In genomic region chr10:72274730-72275350, GRCh38 we compare ENCODE assay signal across 8 cellular contexts. TPM values are rescaled to one million over a fixed set of nuclear protein-coding genes. Genes with fewer than 3 reads are reported as not detected.
DNase-seq lines count a peak whose midpoint lies in the region; ATAC-seq and TF ChIP-seq lines count a peak whose summit lies in the region.

No MANE protein-coding gene starts in this region.

- no peaks in the 10 kb centered on the region for H3K27me3 ChIP-seq in HUES48 (ENCODE audit: control insufficient read depth, insufficient read depth, low read length)

- peaks cover 39% of the 10 kb centered on the region for H3K36me3 Mint-ChIP-seq in MCF 10A (ENCODE audit: insufficient read depth, unreplicated experiment)
- peaks cover 20 to 28% (median 24%) of the 10 kb centered on the region in 3 donors for H3K36me3 Mint-ChIP-seq in immature natural killer cell

- no peak for ATAC-seq in GM21576 (IDR thresholded peaks at IDR 0.05; ENCODE audit: unreplicated experiment)

- H3K9me3 Mint-ChIP-seq in MCF 10A (ENCODE audit: unreplicated experiment) (no peaks in the 10 kb centered on the region), immature natural killer cell (no peaks in the 10 kb centered on the region)

- peaks cover 27% of the 10 kb centered on the region for H3K4me1 ChIP-seq in HUES48 (ENCODE audit: control insufficient read depth, insufficient read depth, low read length)

- H3K27me3 Mint-ChIP-seq in MCF 10A (ENCODE audit: insufficient read depth, unreplicated experiment) (no peaks in the 10 kb centered on the region), immature natural killer cell (ENCODE audit: low read depth in 3 of 3) (peaks cover 8 to 34% (median 24%) of the 10 kb centered on the region in 3 donors)

- H3K4me3 Mint-ChIP-seq in MCF 10A (ENCODE audit: unreplicated experiment), result peak overlapping the region; percentile 81
- H3K4me3 Mint-ChIP-seq in immature natural killer cell, result peak overlapping the region; percentile 97 to 100 (median 99)

- intact Hi-C loops in MCF 10A (cut with micrococcal nuclease), result no loop called here

- no TSS peak for BruUV-seq in MCF 10A (replicated peaks; lab: Mats Ljungman, UMichigan)

- peak overlapping the region; percentile 72 for H3K9ac ChIP-seq in HUES48 (ENCODE audit: low read depth, low read length)

- TF ChIP-seq CTCF in MCF 10A (IDR thresholded peaks at IDR 0.05; ENCODE audit: unreplicated experiment), result peak; percentile 66

- H3K27ac Mint-ChIP-seq in MCF 10A (ENCODE audit: low read depth, unreplicated experiment), result peak overlapping the region; percentile 75
- H3K27ac Mint-ChIP-seq in immature natural killer cell, result peak overlapping the region; percentile 92 to 99 (median 94)

- no peaks in the 10 kb centered on the region for H3K9me3 ChIP-seq in HUES48 (ENCODE audit: control insufficient read depth, insufficient read depth, low read length)

- H3K4me1 Mint-ChIP-seq in MCF 10A (ENCODE audit: insufficient read depth, unreplicated experiment) (peaks cover 38% of the 10 kb centered on the region), immature natural killer cell (peaks cover 52 to 59% of the 10 kb centered on the region in 2 donors)

- DNase-seq in CMK (ENCODE audit: low read depth), result peak; percentile 83
- peak; percentile 63 for DNase-seq in T-helper 9 cell
- peak; percentile 42 for DNase-seq in MCF 10A (ENCODE audit: unreplicated experiment)
- DNase-seq in immature natural killer cell, result peak; percentile 72 to 80 (median 79)
- DNase-seq in GOT3 (lab: John Stamatoyannopoulos, UW), result no peak

- POLR2A ChIA-PET in MCF 10A (lab: Yijun Ruan, JAX), result interaction anchor here (0.5 to 12.8 kb wide), 23 partner anchors 17 to 837 kb away, joined by 3 to 902 read pairs (median 6); partner anchors contain the start of genes ANAPC16, ASCC1, DNAJB12 and PSAP

- peak overlapping the region; percentile 93 for H3K4me3 ChIP-seq in HUES48 (ENCODE audit: low read depth, low read length)
- peak overlapping the region; percentile 71 to 94 (median 82) for H3K4me3 ChIP-seq in skin epidermis

- H3K27ac ChIP-seq in HUES48 (ENCODE audit: low read depth, low read length) (no peak overlapping the region), skin epidermis (peak overlapping the region; percentile 2 to 98 (median 95))

- peaks cover 14% of the 10 kb centered on the region for H3K36me3 ChIP-seq in HUES48 (ENCODE audit: control insufficient read depth, insufficient read depth, low read length)

- CTCF ChIA-PET in MCF 10A (lab: Yijun Ruan, JAX), result interaction anchor here (0.5 to 5.3 kb wide), 26 partner anchors 9 to 601 kb away, joined by 3 to 68 read pairs (median 4); no protein-coding TSS in a partner anchor

RNA-seq across cellular contexts. Expression of gene DDIT4, which starts 1.1 kb away (rescaled TPM):
- total RNA-seq in MCF 10A (2022), result 698 and 872 TPM in 2 replicates
- 100 to 1,000 TPM; 437 to 876 (median 450) TPM for polyA plus RNA-seq in immature natural killer cell

RNA-seq across cellular contexts. Expression of gene ASCC1, which starts 58.8 kb away (rescaled TPM):
- total RNA-seq in MCF 10A (2022), result 26.3 and 31.6 TPM in 2 replicates
- polyA plus RNA-seq in immature natural killer cell, result 10 to 100 TPM; 36.9 to 57.6 (median 40.5) TPM

RNA-seq across cellular contexts. Expression of gene ANAPC16, which starts 59.0 kb away (rescaled TPM):
- 97.0 and 110 TPM in 2 replicates for total RNA-seq in MCF 10A (2022)
- polyA plus RNA-seq in immature natural killer cell, result 100 to 1,000 TPM; 291 to 366 (median 328) TPM
